9 cellular contexts compared by ENCODE assay signal in the genomic region with DNA sequence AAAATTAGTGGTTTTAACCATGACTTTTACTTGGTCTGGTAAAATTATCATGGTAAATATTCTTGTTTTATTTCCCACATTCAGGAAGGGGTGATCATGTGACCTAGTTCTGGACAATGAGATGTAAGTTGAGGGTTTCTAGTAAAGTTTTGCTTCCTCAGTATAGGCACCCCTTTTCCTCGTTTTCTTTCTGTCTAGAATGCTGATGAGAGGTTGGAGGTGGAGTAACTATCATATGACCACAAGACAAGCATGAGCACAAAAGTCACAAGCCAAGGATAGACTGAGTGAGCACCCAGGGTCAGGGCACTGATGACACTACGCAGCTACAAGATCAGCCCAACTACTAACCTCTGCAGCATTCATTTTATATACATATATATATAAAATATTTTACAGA. TPM values are rescaled to one million over a fixed set of nuclear protein-coding genes. Genes with fewer than 3 reads are reported as not detected.
DNase-seq lines count a peak whose midpoint lies in the region; TF ChIP-seq lines count a peak whose summit lies in the region.
"Had no signal": no experiment of that assay in that cellular context is flagged by ENCODE, and none has a peak within 500 bp of the region (broad histone marks: within the 10 kb centered on the region; RNA-seq: fewer than 3 reads in every experiment).

No MANE protein-coding gene starts in this region.

- H3K27ac Mint-ChIP-seq in endothelial cell (ENCODE audit: unreplicated experiment), result peak overlapping the region; percentile 73
- H3K27ac Mint-ChIP-seq: activated CD8-positive, alpha-beta T cell treated with anti-CD3 and anti-CD28 coated beads for 36 hours had no signal

- peaks cover 11% of the 10 kb centered on the region for H3K4me1 ChIP-seq in ACC112 (ENCODE audit: control insufficient read depth, insufficient read depth, low read length, unreplicated experiment)
- H3K4me1 ChIP-seq in HUES48 (ENCODE audit: control insufficient read depth, insufficient read depth, low read length), result no peaks in the 10 kb centered on the region
- no peaks in the 10 kb centered on the region for H3K4me1 ChIP-seq in mesenchymal stem cell (ENCODE audit: control insufficient read depth, insufficient read depth, low read depth, low read length)
- H3K4me1 ChIP-seq in trophoblast cell (ENCODE audit: control insufficient read depth in 1 of 2, insufficient read depth in 2 of 2, low read length in 2 of 2), result no peaks in the 10 kb centered on the region

- H3K36me3 ChIP-seq in ACC112 (ENCODE audit: insufficient read depth, low read length), result no peaks in the 10 kb centered on the region
- no peaks in the 10 kb centered on the region for H3K36me3 ChIP-seq in HUES48 (ENCODE audit: control insufficient read depth, insufficient read depth, low read length)
- no peaks in the 10 kb centered on the region for H3K36me3 ChIP-seq in mesenchymal stem cell (ENCODE audit: control insufficient read depth in 1 of 2, insufficient read depth in 2 of 2, low read depth in 1 of 2, low read length in 2 of 2)
- no peaks in the 10 kb centered on the region for H3K36me3 ChIP-seq in trophoblast cell (ENCODE audit: control insufficient read depth in 1 of 2, insufficient read depth in 2 of 2, low read length in 2 of 2)

- H4K12ac ChIP-seq in trophoblast cell (ENCODE audit: low read depth, low read length), result no peak overlapping the region

- no peak for TF ChIP-seq CTCF in endothelial cell (IDR thresholded peaks at IDR 0.05; ENCODE audit: unreplicated experiment)

- H3K4me1 Mint-ChIP-seq in endothelial cell (ENCODE audit: unreplicated experiment), result peaks cover 11% of the 10 kb centered on the region

- no peak overlapping the region for H2BK15ac ChIP-seq in mesenchymal stem cell (ENCODE audit: low read depth, poor library complexity, severe bottlenecking)

- H2AK5ac ChIP-seq in mesenchymal stem cell (ENCODE audit: low read length, severe bottlenecking) (no peak overlapping the region), trophoblast cell (ENCODE audit: low read length) (no peak overlapping the region)

- H3K4me2 ChIP-seq in mesenchymal stem cell (ENCODE audit: low read length, poor library complexity, severe bottlenecking) (no peak overlapping the region), trophoblast cell (ENCODE audit: low read length) (no peak overlapping the region)

- H3K27ac ChIP-seq in ACC112 (ENCODE audit: low read depth, low read length) (no peak overlapping the region), HUES48 (ENCODE audit: low read depth, low read length) (no peak overlapping the region), mesenchymal stem cell (ENCODE audit: low read length, poor library complexity, severe bottlenecking) (no peak overlapping the region), trophoblast cell (ENCODE audit: low read depth, low read length) (no peak overlapping the region)

- H3K36me3 Mint-ChIP-seq in endothelial cell (ENCODE audit: low read depth, unreplicated experiment), result no peaks in the 10 kb centered on the region

- H3K18ac ChIP-seq in mesenchymal stem cell (ENCODE audit: low read depth in 1 of 2, low read length in 2 of 2) (no peak overlapping the region), trophoblast cell (ENCODE audit: low read length) (no peak overlapping the region)

- no CpG with 5 or more reads among the region's 2 CpGs for WGBS in mesenchymal stem cell
- no CpG with 5 or more reads among the region's 2 CpGs for WGBS in trophoblast cell (ENCODE audit: extremely low coverage, insufficient coverage, insufficient read length)

- H2AFZ ChIP-seq in ACC112 (ENCODE audit: low read length, unreplicated experiment), result no peak overlapping the region
- H2AFZ ChIP-seq in mesenchymal stem cell (ENCODE audit: low read depth, low read length), result no peak overlapping the region
- H2AFZ ChIP-seq in trophoblast cell (ENCODE audit: insufficient read depth, low read length, poor library complexity), result no peak overlapping the region

- H3K4ac ChIP-seq in mesenchymal stem cell (ENCODE audit: low read depth in 1 of 2, low read length in 2 of 2) (no peak overlapping the region), trophoblast cell (ENCODE audit: low read depth, low read length) (no peak overlapping the region)

- H3K9ac ChIP-seq in HUES48 (ENCODE audit: low read depth, low read length), result no peak overlapping the region
- peak overlapping the region; percentile 68 for H3K9ac ChIP-seq in mesenchymal stem cell (ENCODE audit: low read length)
- H3K9ac ChIP-seq in trophoblast cell (ENCODE audit: low read length), result no peak overlapping the region

- H3K79me2 ChIP-seq in ACC112 (ENCODE audit: control insufficient read depth, insufficient read depth, low read length, unreplicated experiment), result no peaks in the 10 kb centered on the region
- no peaks in the 10 kb centered on the region for H3K79me2 ChIP-seq in trophoblast cell (ENCODE audit: control insufficient read depth, insufficient read depth, low read length, poor library complexity)

- H3K27me3 ChIP-seq in ACC112 (ENCODE audit: insufficient read depth, low read length) (no peaks in the 10 kb centered on the region), HUES48 (ENCODE audit: control insufficient read depth, insufficient read depth, low read length) (no peaks in the 10 kb centered on the region), mesenchymal stem cell (ENCODE audit: control insufficient read depth in 1 of 2, insufficient read depth in 1 of 2, low read length in 2 of 2) (no peaks in the 10 kb centered on the region), trophoblast cell (ENCODE audit: insufficient read depth, low read length) (no peaks in the 10 kb centered on the region)

- H4K91ac ChIP-seq in mesenchymal stem cell (ENCODE audit: low read length) (no peak overlapping the region), trophoblast cell (ENCODE audit: low read depth, low read length) (no peak overlapping the region)

- H3K79me1 ChIP-seq in mesenchymal stem cell (replicated peaks; ENCODE audit: low read length, poor library complexity, severe bottlenecking) (no peaks in the 10 kb centered on the region), trophoblast cell (ENCODE audit: low read length) (no peaks in the 10 kb centered on the region)

- H3K4me3 ChIP-seq in ACC112 (ENCODE audit: low read depth, low read length) (peak overlapping the region; percentile 45; the same call in 1 of the 2 replicates), HUES48 (ENCODE audit: low read depth, low read length) (peak overlapping the region; percentile 50), mesenchymal stem cell (ENCODE audit: insufficient read depth in 1 of 2, low read depth in 1 of 2, low read length in 2 of 2) (no peak overlapping the region), trophoblast cell (ENCODE audit: low read depth, low read length) (no peak overlapping the region)

- no peak overlapping the region for H2BK12ac ChIP-seq in mesenchymal stem cell (ENCODE audit: low read length in 2 of 2)
- no peak overlapping the region for H2BK12ac ChIP-seq in trophoblast cell (ENCODE audit: low read length)

- no peaks in the 10 kb centered on the region for H3K27me3 Mint-ChIP-seq in endothelial cell (ENCODE audit: unreplicated experiment)

- H4K8ac ChIP-seq in mesenchymal stem cell (ENCODE audit: low read length) (no peak overlapping the region), trophoblast cell (ENCODE audit: low read depth, low read length) (no peak overlapping the region)

- no peaks in the 10 kb centered on the region for H3K9me3 Mint-ChIP-seq in endothelial cell (ENCODE audit: unreplicated experiment)
- H3K9me3 Mint-ChIP-seq: activated CD8-positive, alpha-beta T cell treated with anti-CD3 and anti-CD28 coated beads for 36 hours had no signal

- no peak overlapping the region for H3K4me3 Mint-ChIP-seq in endothelial cell (ENCODE audit: unreplicated experiment)
- H3K4me3 Mint-ChIP-seq: activated CD8-positive, alpha-beta T cell treated with anti-CD3 and anti-CD28 coated beads for 36 hours had no signal

- H2BK5ac ChIP-seq in mesenchymal stem cell (ENCODE audit: low read depth, low read length, poor library complexity, severe bottlenecking) (no peak overlapping the region), trophoblast cell (ENCODE audit: low read depth, low read length, poor library complexity) (no peak overlapping the region)

- H3K14ac ChIP-seq in mesenchymal stem cell (ENCODE audit: low read length in 2 of 2) (no peak overlapping the region), trophoblast cell (ENCODE audit: low read length) (no peak overlapping the region)

- no peak for DNase-seq in endothelial cell (ENCODE audit: low spot score)
- DNase-seq in mesenchymal stem cell, result no peak
- DNase-seq in OCI-M2 (lab: John Stamatoyannopoulos, UW; ENCODE audit: unreplicated experiment), result no peak
- DNase-seq in NCI-H2107 treated with DMSO at 0.1 percent for 48 hours (lab: John Stamatoyannopoulos, UW; ENCODE audit: unreplicated experiment), result no peak
- no peak for DNase-seq in trophoblast cell
- no peak for DNase-seq in activated T-cell treated with anti-CD3 and anti-CD28 coated beads, Interleukin-2, amount 50 U/mL, for 48 hours

- H2BK120ac ChIP-seq in mesenchymal stem cell (ENCODE audit: low read depth, low read length), result no peak overlapping the region
- no peak overlapping the region for H2BK120ac ChIP-seq in trophoblast cell (ENCODE audit: insufficient read depth, low read length, poor library complexity)

- no peaks in the 10 kb centered on the region for H3K9me3 ChIP-seq in HUES48 (ENCODE audit: control insufficient read depth, insufficient read depth, low read length)
- H3K9me3 ChIP-seq in mesenchymal stem cell (ENCODE audit: control insufficient read depth, low read length), result no peaks in the 10 kb centered on the region
- no peaks in the 10 kb centered on the region for H3K9me3 ChIP-seq in trophoblast cell (ENCODE audit: insufficient read depth, low read depth, low read length)

- H3K23ac ChIP-seq in mesenchymal stem cell (ENCODE audit: low read length in 2 of 2) (no peak overlapping the region), trophoblast cell (ENCODE audit: low read length) (no peak overlapping the region)

RNA-seq across cellular contexts. Expression of a gene that starts 53.9 kb away (rescaled TPM):
- total RNA-seq in endothelial cell (ENCODE audit: unreplicated experiment), result 26.4 TPM
- 5.0 TPM for polyA plus RNA-seq in mesenchymal stem cell (2013, experiment 1 of 2)
- 5.5 TPM for polyA plus RNA-seq in mesenchymal stem cell (2013, experiment 2 of 2)
- polyA plus RNA-seq in trophoblast cell (2013), result 18.0 and 18.1 TPM in 2 replicates

Comparison
In these comparisons a context has a peak if more than half of its experiments do, and no peak if none do; other contexts are left out.
1. H3K4me3 ChIP-seq: peak in ACC112 (single experiment) and HUES48 (single experiment); none in mesenchymal stem cell (0 of 2) and trophoblast cell (single experiment).